In the genomic region with DNA sequence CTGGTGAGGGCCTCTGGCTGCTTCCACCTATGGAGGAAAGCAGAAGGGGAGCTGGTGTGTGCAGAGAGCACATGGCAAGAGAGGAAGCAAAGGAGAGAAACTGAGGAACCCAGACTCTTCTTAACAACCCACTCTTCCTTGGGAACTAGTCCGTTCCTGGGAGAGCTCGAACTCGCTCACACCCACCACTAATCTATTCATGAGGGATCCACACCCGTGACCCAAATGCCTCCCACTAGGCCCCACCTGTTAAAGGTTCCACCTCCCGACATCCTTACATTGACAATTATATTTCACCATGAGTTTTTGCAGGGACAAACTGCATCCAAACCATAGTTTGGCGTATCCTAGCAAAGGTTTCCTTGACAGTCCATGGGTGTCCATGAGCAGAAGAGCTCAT, we compare ENCODE assay signal across 3 cellular contexts.
"Had no signal": no experiment of that assay in that cellular context is flagged by ENCODE, and none has a peak within 500 bp of the region (broad histone marks: within the 10 kb centered on the region; RNA-seq: fewer than 3 reads in every experiment).

No MANE protein-coding gene starts in this region.

- H3K4me3 ChIP-seq: GM12878 had no signal

- DNase-seq: GDM1, GF-D8 had no signal
